In the genomic region with DNA sequence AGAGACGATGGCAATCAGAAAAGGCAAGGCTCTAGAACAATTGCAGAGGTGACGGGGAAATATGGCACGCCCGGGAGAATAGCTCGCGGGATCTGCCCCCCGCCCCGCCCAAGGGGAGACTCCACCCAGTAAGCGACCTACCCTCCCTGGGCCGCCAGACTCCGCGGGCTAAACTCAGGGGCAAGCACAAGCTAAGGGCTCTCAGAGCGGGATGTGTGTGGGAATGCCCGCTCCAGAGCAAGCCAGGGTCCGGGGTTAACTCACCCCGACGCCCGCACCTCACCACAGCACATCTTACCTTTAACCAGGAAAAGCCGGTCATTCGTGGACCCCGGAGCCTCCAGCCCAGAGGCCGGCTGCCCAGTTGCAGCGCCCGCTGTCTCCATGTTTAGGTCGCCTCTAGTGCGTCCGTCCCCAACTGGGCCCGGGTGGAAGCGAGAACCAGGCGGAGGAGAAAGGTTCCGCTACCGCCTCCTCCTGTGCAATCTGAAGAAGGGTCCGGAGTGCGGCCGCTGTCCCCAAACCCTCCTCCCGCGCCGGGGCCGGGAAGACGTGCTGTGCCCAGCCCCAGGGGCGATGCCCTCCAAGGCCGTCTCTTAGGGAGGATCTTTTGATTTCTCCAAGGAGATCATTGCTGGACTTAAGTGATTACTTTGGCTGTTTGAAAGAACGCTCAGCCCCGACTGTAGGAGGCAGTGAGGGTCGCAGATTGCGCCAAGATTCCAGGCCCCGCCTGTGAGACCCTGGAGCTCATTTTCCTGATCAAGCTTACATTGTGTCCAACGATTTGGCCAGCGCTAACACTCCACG, we compare ENCODE assay signal across 8 cellular contexts. TPM values are rescaled to one million over a fixed set of nuclear protein-coding genes. Genes with fewer than 3 reads are reported as not detected.
DNase-seq lines count a peak whose midpoint lies in the region; ATAC-seq and TF ChIP-seq lines count a peak whose summit lies in the region.

A gene (minus strand): TSS at position 406 of the 810 bp plus-strand sequence. CDS start 20 bp downstream, at position 386.

- peak within 1 kb of the TSS; percentile 92 for H3K4me2 ChIP-seq in GM23248 (ENCODE audit: unreplicated experiment)

- H3F3A ChIP-seq in GM23248 (ENCODE audit: insufficient read depth): peaks cover 21% of the 10 kb centered on the region

- in situ Hi-C loops in GM23248 (cut with MboI): no loop called here

- H4K20me1 ChIP-seq in GM23248 (ENCODE audit: insufficient read depth): no peaks in the 10 kb centered on the region

- H3K9me2 ChIP-seq in GM23248 (ENCODE audit: insufficient read depth): no peaks in the 10 kb centered on the region

- H3K27ac ChIP-seq in GM23248 (peak within 1 kb of the TSS; percentile 78), foreskin keratinocyte (peak within 1 kb of the TSS; percentile 70), thoracic aorta (peak within 1 kb of the TSS; percentile 90 to 93)

- TF ChIP-seq CTCF in foreskin keratinocyte (conservative IDR thresholded peaks at IDR 0.05) (peak; percentile 13), thoracic aorta (IDR thresholded peaks at IDR 0.05) (peak; percentile 30)

- H3K27me3 ChIP-seq in GM23248 (replicated peaks; ENCODE audit: insufficient read depth): no peaks in the 10 kb centered on the region
- no peaks in the 10 kb centered on the region for H3K27me3 ChIP-seq in foreskin keratinocyte
- no peaks in the 10 kb centered on the region for H3K27me3 ChIP-seq in thoracic aorta (replicated peaks; ENCODE audit: insufficient read depth)

- 1 to 2% methylated on average over 48 to 50 of the region's 50 CpGs for WGBS in GM23248 (ENCODE audit: low coverage in 1 of 2, low lambda C conversion rate in 2 of 2, missing lambda C conversion rate in 2 of 2), 2 experiments

- H3K9me3 ChIP-seq in GM23248 (ENCODE audit: low read depth) (no peaks in the 10 kb centered on the region), thoracic aorta (no peaks in the 10 kb centered on the region)

- DNase-seq in EH (ENCODE audit: low read depth): peak; percentile 92
- peak; percentile 94 for DNase-seq in GM23248
- DNase-seq in LoVo (ENCODE audit: low spot score): peak; percentile 89
- peak; percentile 79 for DNase-seq in activated T-helper 1 cell treated with Interleukin-2 at 50 U/mL for 16 hours (ENCODE audit: low read depth)
- DNase-seq in foreskin keratinocyte: peak; percentile 83 to 92
- no peak for DNase-seq in occipital lobe (lab: John Stamatoyannopoulos, UW)
- peak; percentile 72 for DNase-seq in thoracic aorta (ENCODE audit: low spot score)
- no peak for DNase-seq in DMS153 treated with DMSO at 0.1 percent for 48 hours (lab: John Stamatoyannopoulos, UW; ENCODE audit: unreplicated experiment)

- H3K9ac ChIP-seq in GM23248: peak within 1 kb of the TSS; percentile 87

- H3K79me2 ChIP-seq in GM23248 (ENCODE audit: insufficient read depth): peaks cover 16% of the 10 kb centered on the region

- peak within 1 kb of the TSS; percentile 98 for H2AFZ ChIP-seq in GM23248

- H3K4me3 ChIP-seq in GM23248 (peak within 1 kb of the TSS; percentile 97), thoracic aorta (peak within 1 kb of the TSS; percentile 79)

- ATAC-seq in foreskin keratinocyte (peak; percentile 90), thoracic aorta (ENCODE audit: insufficient number of reproducible peaks, low FRiP score, low read depth) (peak; percentile 80)

- H3K4me1 ChIP-seq in GM23248 (ENCODE audit: insufficient read depth): peaks cover 18% of the 10 kb centered on the region
- peaks cover 14% of the 10 kb centered on the region for H3K4me1 ChIP-seq in foreskin keratinocyte
- peaks cover 8 to 33% of the 10 kb centered on the region in 2 donors for H3K4me1 ChIP-seq in thoracic aorta (ENCODE audit: control insufficient read depth in 1 of 2, low read depth in 2 of 2)

- H3K36me3 ChIP-seq in GM23248 (ENCODE audit: low read depth) (0 out of 2 replicates have a peak, but pooled peaks cover 2% of the 10 kb centered on the region), thoracic aorta (peaks cover 8% of the 10 kb centered on the region)

RNA-seq across cellular contexts. Expression of the gene that starts here (rescaled TPM):
- total RNA-seq in GM23248 (2014; rRNA removed; shearing (Covaris generic)): 6.4 and 7.5 TPM in 2 replicates
- polyA plus RNA-seq in GM23248 (2016; fragmentation: Nextera tagmentation; extraction: Ambion mirVana) (14.5 TPM in 2 replicates), foreskin keratinocyte (10.7 and 11.4 TPM in 2 replicates)
- total RNA-seq in foreskin keratinocyte (9.0 and 9.6 TPM in 2 replicates), occipital lobe (11.1 TPM), thoracic aorta (1 to 10 TPM; 7.3 to 8.8 TPM)

Comparison
In these comparisons a context has a peak if more than half of its experiments do, and no peak if none do; other contexts are left out.
1. DNase-seq: peak in EH (single experiment), GM23248 (single experiment), LoVo (single experiment), activated T-helper 1 cell treated with Interleukin-2 at 50 U/mL for 16 hours (single experiment), foreskin keratinocyte (2 of 2) and thoracic aorta (single experiment); none in occipital lobe (single experiment) and DMS153 treated with DMSO at 0.1 percent for 48 hours (single experiment).
2. Peak in every context shown above with its lines, with median percentiles within 50 percentile points of each other: H3K27ac ChIP-seq.